Comparison of ENCODE assay signal across 8 cellular contexts in genomic region chr7:143837223-143837622, GRCh38.
DNase-seq lines count a peak whose midpoint lies in the region; ATAC-seq and TF ChIP-seq lines count a peak whose summit lies in the region.
"Not testable (repeated sequence)": the region's sequence is repeated elsewhere in the genome, so short reads cannot be mapped to it uniquely, and the experiment has no call there.

No MANE protein-coding gene starts in this region.

- not testable (repeated sequence) for H3K9ac ChIP-seq in SK-N-SH

- POLR2A ChIA-PET in CD4-positive, alpha-beta memory T cell (lab: Charles Lee; ENCODE audit: partially characterized antibody); SK-N-SH (lab: Yijun Ruan, JAX): not testable (repeated sequence)

- not testable (repeated sequence) for H3K36me3 Mint-ChIP-seq in CD4-positive, alpha-beta memory T cell; activated T-helper 1 cell treated with anti-CD3 and anti-CD28 coated beads, Interleukin-12 subunit alpha, Interleukin-12 subunit beta, Interleukin-2, Interleukin-4 antibody, amounts not matched to agents 30 ng/mL and 10 ng/mL and 1 ng/mL, durations not matched to agents 14 hours and 24 hours and 36 hours (ENCODE audit: low read depth); nephron progenitor cell (ENCODE audit: low read depth)

- intact Hi-C loops in CD4-positive, alpha-beta memory T cell (cut with micrococcal nuclease); activated T-helper 1 cell treated with anti-CD3 and anti-CD28 coated beads, Interleukin-12 subunit alpha, Interleukin-12 subunit beta, Interleukin-2, Interleukin-4 antibody, amounts not matched to agents 30 ng/mL and 10 ng/mL and 1 ng/mL, durations not matched to agents 14 hours and 24 hours and 36 hours (cut with micrococcal nuclease): not testable (repeated sequence)

- not testable (repeated sequence) for H3F3A ChIP-seq in SK-N-SH (replicated peaks; ENCODE audit: insufficient read depth)

- not testable (repeated sequence) for TF ChIP-seq EP300 in SK-N-SH (IDR thresholded peaks at IDR 0.05; ENCODE audit: borderline replicate concordance in 1 of 2, low read depth in 1 of 2, low read length in 1 of 2)

- H3K79me2 ChIP-seq in SK-N-SH (ENCODE audit: insufficient read depth) = not testable (repeated sequence)

- CTCF ChIA-PET in CD4-positive, alpha-beta memory T cell (lab: Charles Lee; ENCODE audit: partially characterized antibody); SK-N-SH (lab: Yijun Ruan, JAX): not testable (repeated sequence)

- ATAC-seq in GM19455 (IDR thresholded peaks at IDR 0.05; ENCODE audit: unreplicated experiment) (peak; percentile 67), HG03064 (IDR thresholded peaks at IDR 0.05; ENCODE audit: low read depth, unreplicated experiment) (peak; percentile 66), esophagus mucosa (peak; percentile 90)

- not testable (repeated sequence) for TF ChIP-seq CTCF in SK-N-SH (IDR thresholded peaks at IDR 0.05)
- peak; percentile 59 for TF ChIP-seq CTCF in nephron progenitor cell (IDR thresholded peaks at IDR 0.05)

- not testable (repeated sequence) for H3K4me1 ChIP-seq in CD4-positive, alpha-beta memory T cell (ENCODE audit: insufficient read depth, low read length); SK-N-SH (ENCODE audit: control insufficient read depth in 1 of 2, insufficient read depth in 2 of 2, low read depth in 1 of 2, low read length in 1 of 2)

- not testable (repeated sequence) for H2AFZ ChIP-seq in SK-N-SH (ENCODE audit: low read depth)

- H3K27ac ChIP-seq in CD4-positive, alpha-beta memory T cell (ENCODE audit: low read depth, low read length); SK-N-SH (ENCODE audit: low read depth in 2 of 2, low read length in 1 of 2): not testable (repeated sequence)

- not testable (repeated sequence) for H3K36me3 ChIP-seq in CD4-positive, alpha-beta memory T cell (ENCODE audit: insufficient read depth, low read length); SK-N-SH (replicated peaks in 1 of 2; ENCODE audit: control insufficient read depth in 1 of 2, insufficient read depth in 2 of 2, low read length in 1 of 2)

- not testable (repeated sequence) for H3K9me3 ChIP-seq in CD4-positive, alpha-beta memory T cell (ENCODE audit: control insufficient read depth in 1 of 2, low read length in 2 of 2); SK-N-SH

- not testable (repeated sequence) for H3K27me3 Mint-ChIP-seq in CD4-positive, alpha-beta memory T cell; activated T-helper 1 cell treated with anti-CD3 and anti-CD28 coated beads, Interleukin-12 subunit alpha, Interleukin-12 subunit beta, Interleukin-2, Interleukin-4 antibody, amounts not matched to agents 30 ng/mL and 10 ng/mL and 1 ng/mL, durations not matched to agents 14 hours and 24 hours and 36 hours (ENCODE audit: insufficient read depth); nephron progenitor cell (ENCODE audit: low read depth, poor library complexity)

- H3K4me3 Mint-ChIP-seq in CD4-positive, alpha-beta memory T cell = peak overlapping the region in 3 of 8 donors; percentile 32 to 61 (median 42)
- peak overlapping the region; percentile 49 for H3K4me3 Mint-ChIP-seq in activated T-helper 1 cell treated with anti-CD3 and anti-CD28 coated beads, Interleukin-12 subunit alpha, Interleukin-12 subunit beta, Interleukin-2, Interleukin-4 antibody, amounts not matched to agents 30 ng/mL and 10 ng/mL and 1 ng/mL, durations not matched to agents 14 hours and 24 hours and 36 hours
- peak overlapping the region; percentile 42 for H3K4me3 Mint-ChIP-seq in nephron progenitor cell

- H3K27ac Mint-ChIP-seq in CD4-positive, alpha-beta memory T cell; activated T-helper 1 cell treated with anti-CD3 and anti-CD28 coated beads, Interleukin-12 subunit alpha, Interleukin-12 subunit beta, Interleukin-2, Interleukin-4 antibody, amounts not matched to agents 30 ng/mL and 10 ng/mL and 1 ng/mL, durations not matched to agents 14 hours and 24 hours and 36 hours; nephron progenitor cell: not testable (repeated sequence)

- 2% methylated on average over 15 of the region's 24 CpGs for WGBS in SK-N-SH (ENCODE audit: low lambda C conversion rate)

- peak; percentile 86 to 95 (median 88) for DNase-seq in CD4-positive, alpha-beta memory T cell
- not testable (repeated sequence) for DNase-seq in SK-N-SH
- DNase-seq in activated T-helper 1 cell treated with anti-CD3 and anti-CD28 coated beads, Interleukin-12 subunit alpha, Interleukin-12 subunit beta, Interleukin-2, Interleukin-4 antibody, amounts not matched to agents 30 ng/mL and 10 ng/mL and 1 ng/mL, durations not matched to agents 14 hours and 24 hours and 36 hours (ENCODE audit: low spot score) = peak; percentile 93
- DNase-seq in nephron progenitor cell = peak; percentile 97
- DNase-seq in stimulated activated CD8-positive, alpha-beta memory T cell treated with anti-CD3 and anti-CD28 coated beads, Interleukin-15, amount 100 ng/mL, for 48 hours (ENCODE audit: low read depth in 2 of 2) = peak; percentile 89 to 92

- not testable (repeated sequence) for H3K4me3 ChIP-seq in CD4-positive, alpha-beta memory T cell (ENCODE audit: low read length in 2 of 2)
- peak overlapping the region in 1 of 2 experiments; percentile 33; a peak in 1 of 4 replicates for H3K4me3 ChIP-seq in SK-N-SH (ENCODE audit: low read depth in 2 of 2, low read length in 1 of 2)

- not testable (repeated sequence) for H3K27me3 ChIP-seq in CD4-positive, alpha-beta memory T cell (ENCODE audit: insufficient read depth, low read length); SK-N-SH (ENCODE audit: insufficient read depth)

- H3K9me2 ChIP-seq in SK-N-SH = not testable (repeated sequence)

- not testable (repeated sequence) for H3K4me2 ChIP-seq in SK-N-SH

- not testable (repeated sequence) for H3K4me1 Mint-ChIP-seq in CD4-positive, alpha-beta memory T cell; activated T-helper 1 cell treated with anti-CD3 and anti-CD28 coated beads, Interleukin-12 subunit alpha, Interleukin-12 subunit beta, Interleukin-2, Interleukin-4 antibody, amounts not matched to agents 30 ng/mL and 10 ng/mL and 1 ng/mL, durations not matched to agents 14 hours and 24 hours and 36 hours (ENCODE audit: low read depth); nephron progenitor cell

- not testable (repeated sequence) for H4K20me1 ChIP-seq in SK-N-SH (ENCODE audit: insufficient read depth)

- not testable (repeated sequence) for H3K9me3 Mint-ChIP-seq in CD4-positive, alpha-beta memory T cell; activated T-helper 1 cell treated with anti-CD3 and anti-CD28 coated beads, Interleukin-12 subunit alpha, Interleukin-12 subunit beta, Interleukin-2, Interleukin-4 antibody, amounts not matched to agents 30 ng/mL and 10 ng/mL and 1 ng/mL, durations not matched to agents 14 hours and 24 hours and 36 hours; nephron progenitor cell

- peak; percentile 26; the same call in 1 of the 2 replicates for TF ChIP-seq RAD21 in SK-N-SH (IDR thresholded peaks at IDR 0.05; ENCODE audit: low read length)

TF ChIP-seq in SK-N-SH, 30 proteins besides CTCF, POLR2A, EP300 and RAD21:
- TF ChIP-seq MAX (IDR thresholded peaks at IDR 0.05; ENCODE audit: low read depth) (0 out of 2 replicates have a peak, but pooled peaks have one; percentile 27), SMC3 (IDR thresholded peaks at IDR 0.05; ENCODE audit: low read depth, low read length) (peak; percentile 36)
